In genomic region chr16:81445143-81445922, GRCh38 we compare ENCODE assay signal across 8 cellular contexts. TPM values are rescaled to one million over a fixed set of nuclear protein-coding genes. Genes with fewer than 3 reads are reported as not detected.
DNase-seq lines count a peak whose midpoint lies in the region; ATAC-seq, FAIRE-seq and TF ChIP-seq lines count a peak whose summit lies in the region.

No MANE protein-coding gene starts in this region.

- H3K9ac ChIP-seq in HepG2 (ENCODE audit: insufficient read depth, low read depth, low read length), result peak overlapping the region; percentile 92

- peak overlapping the region; percentile 89 for H3K27ac ChIP-seq in HepG2 (ENCODE audit: extremely low read length, insufficient read depth, low read length)

- WGBS in HepG2 (ENCODE audit: low lambda C conversion rate), result 1% methylated on average over 19 of the region's 62 CpGs

- POLR2A ChIA-PET in HepG2 (lab: Yijun Ruan, JAX), result interaction anchor here (0.5 to 4.8 kb wide), 11 partner anchors 12 to 157 kb away, joined by 3 to 61 read pairs (median 3); no protein-coding TSS in a partner anchor

- no peak for TF ChIP-seq EP300 in HepG2 (IDR thresholded peaks at IDR 0.05; ENCODE audit: low read depth in 2 of 2, low read length in 2 of 2)
- TF ChIP-seq EP300 in HepG2 (CRISPR knock-in tag; IDR thresholded peaks at IDR 0.05; ENCODE audit: borderline replicate concordance), result no peak; the same call in 1 of the 2 replicates

- peak overlapping the region; percentile 89 for H3K27ac Mint-ChIP-seq in T-helper 2 cell treated with Interferon-gamma antibody and Interleukin-4, amounts not matched to agents 5 μg/mL and 100 μg/mL, for 36 hours
- H3K27ac Mint-ChIP-seq in stimulated activated naive CD8-positive, alpha-beta T cell treated with anti-CD3 and anti-CD28 coated beads, Interleukin-15, amount 100 ng/mL, for 72 hours, result peak overlapping the region; percentile 46 to 88

- peak; percentile 21 for DNase-seq in activated CD4-positive, alpha-beta T cell treated with anti-CD3 and anti-CD28 coated beads for 1 hour
- no peak for DNase-seq in activated CD4-positive, alpha-beta T cell treated with anti-CD3 and anti-CD28 coated beads, Interleukin-2, amount 50 U/mL, for 4 hours
- DNase-seq in T-helper 2 cell treated with Interferon-gamma antibody and Interleukin-4, amounts not matched to agents 5 μg/mL and 100 μg/mL, for 36 hours (ENCODE audit: low spot score), result peak; percentile 32
- DNase-seq in cerebellum (ENCODE audit: low spot score), result peak; percentile 33
- no peak for DNase-seq in HepG2 (ENCODE audit: low spot score)
- DNase-seq in stimulated activated naive CD8-positive, alpha-beta T cell treated with anti-CD3 and anti-CD28 coated beads, Interleukin-15, amount 100 ng/mL, for 72 hours, result peak; percentile 58 to 66
- DNase-seq in HuH-7 (ENCODE audit: low spot score), result no peak

- no TSS peak for BruUV-seq in HepG2 (replicated peaks; lab: Mats Ljungman, UMichigan)

- peak overlapping the region; percentile 85 for H3K4me3 Mint-ChIP-seq in T-helper 2 cell treated with Interferon-gamma antibody and Interleukin-4, amounts not matched to agents 5 μg/mL and 100 μg/mL, for 36 hours
- H3K4me3 Mint-ChIP-seq in stimulated activated naive CD8-positive, alpha-beta T cell treated with anti-CD3 and anti-CD28 coated beads, Interleukin-15, amount 100 ng/mL, for 72 hours, result peak overlapping the region; percentile 82 to 91

- peak overlapping the region; percentile 92 to 99 (median 93) for H3K4me3 ChIP-seq in HepG2 (replicated peaks in 1 of 3; ENCODE audit: insufficient read depth in 1 of 3, low read depth in 2 of 3, low read length in 3 of 3)

- no peak overlapping the region for H2AFZ ChIP-seq in HepG2 (ENCODE audit: low read length)

- CTCF ChIA-PET in HepG2 (lab: Yijun Ruan, JAX; ENCODE audit: low intra/inter-chr PET ratio, low total read pairs), result no interaction called here

- H3K4me2 ChIP-seq in HepG2 (ENCODE audit: low read depth, low read length), result peak overlapping the region; percentile 97

- FAIRE-seq in HepG2 (lab: Jason Lieb, UNC), result no peak

- no peaks in the 10 kb centered on the region; a peak in 1 of 5 replicates for H3K36me3 ChIP-seq in HepG2 (replicated peaks in 1 of 2; ENCODE audit: control insufficient read depth in 1 of 2, insufficient read depth in 2 of 2, low read length in 2 of 2)

- H3K36me3 Mint-ChIP-seq in T-helper 2 cell treated with Interferon-gamma antibody and Interleukin-4, amounts not matched to agents 5 μg/mL and 100 μg/mL, for 36 hours (ENCODE audit: low read depth), result peaks cover 13% of the 10 kb centered on the region

- in situ Hi-C loops in HepG2 (cut with HindIII; ENCODE audit: extremely low pct_ligation_motif_present, low pct_unique_long_range_greater_than_20kb), result no loop called here

- peaks cover 54% of the 10 kb centered on the region for H3K4me1 ChIP-seq in HepG2 (ENCODE audit: insufficient read depth, low read length)

- TF ChIP-seq RAD21 in HepG2 (CRISPR knock-in tag; IDR thresholded peaks at IDR 0.05), result no peak

- ATAC-seq in HG03139 (IDR thresholded peaks at IDR 0.05; ENCODE audit: unreplicated experiment) (peak; percentile 21), HepG2 (peak; percentile 1; the same call in 1 of the 3 replicates)
- ATAC-seq in stimulated activated naive CD8-positive, alpha-beta T cell treated with anti-CD3 and anti-CD28 coated beads, Interleukin-15, amount 100 ng/mL, for 72 hours, result peak; percentile 64

- H3K79me2 ChIP-seq in HepG2 (ENCODE audit: insufficient read depth, low read length), result peaks cover 52% of the 10 kb centered on the region

- TF ChIP-seq POLR2A in HepG2 (IDR thresholded peaks at IDR 0.05; ENCODE audit: insufficient read depth in 1 of 2, low read depth in 2 of 2, low read length in 2 of 2), result peak in 1 of 2 experiments; percentile 51; a peak in 2 of 4 replicates

- H3K4me1 Mint-ChIP-seq in T-helper 2 cell treated with Interferon-gamma antibody and Interleukin-4, amounts not matched to agents 5 μg/mL and 100 μg/mL, for 36 hours (ENCODE audit: low read depth), result peaks cover 52% of the 10 kb centered on the region
- peaks cover 56% of the 10 kb centered on the region for H3K4me1 Mint-ChIP-seq in stimulated activated naive CD8-positive, alpha-beta T cell treated with anti-CD3 and anti-CD28 coated beads, Interleukin-15, amount 100 ng/mL, for 72 hours

- no peaks in the 10 kb centered on the region for H3K9me3 Mint-ChIP-seq in T-helper 2 cell treated with Interferon-gamma antibody and Interleukin-4, amounts not matched to agents 5 μg/mL and 100 μg/mL, for 36 hours
- no peaks in the 10 kb centered on the region for H3K9me3 Mint-ChIP-seq in stimulated activated naive CD8-positive, alpha-beta T cell treated with anti-CD3 and anti-CD28 coated beads, Interleukin-15, amount 100 ng/mL, for 72 hours

- peak; percentile 43 for TF ChIP-seq CTCF in HepG2 (CRISPR knock-in tag; IDR thresholded peaks at IDR 0.05)

- H4K20me1 ChIP-seq in HepG2 (ENCODE audit: insufficient read depth, low read length), result peaks cover 4% of the 10 kb centered on the region; the same call in 1 of the 2 replicates

- peaks cover 33% of the 10 kb centered on the region for H3K27me3 Mint-ChIP-seq in T-helper 2 cell treated with Interferon-gamma antibody and Interleukin-4, amounts not matched to agents 5 μg/mL and 100 μg/mL, for 36 hours (ENCODE audit: low read depth)
- peaks cover 12% of the 10 kb centered on the region for H3K27me3 Mint-ChIP-seq in stimulated activated naive CD8-positive, alpha-beta T cell treated with anti-CD3 and anti-CD28 coated beads, Interleukin-15, amount 100 ng/mL, for 72 hours

- no peaks in the 10 kb centered on the region for H3K9me3 ChIP-seq in HepG2 (ENCODE audit: low read length)

- intact Hi-C loops in HepG2 (cut with micrococcal nuclease; ENCODE audit: unreplicated experiment), result no loop called here

- peaks cover 2 to 19% of the 10 kb centered on the region in 2 experiments; a peak in 3 of 5 replicates for H3K27me3 ChIP-seq in HepG2 (ENCODE audit: control insufficient read depth in 1 of 2, insufficient read depth in 2 of 2, low read length in 2 of 2)

TF ChIP-seq in HepG2, 621 proteins besides CTCF, POLR2A, EP300 and RAD21 (continues in another document):
- no peak for TF ChIP-seq U2AF2 (IDR thresholded peaks at IDR 0.05; ENCODE audit: low read depth, low read length)

RNA-seq across cellular contexts. Expression of gene CMIP, which starts 0.7 kb away (rescaled TPM):
- total RNA-seq in cerebellum (44.4 TPM), HepG2 (2016; rRNA removed; fragmentation: Illumina TruSeq; extraction: Trizol) (10.9 and 21.7 TPM in 2 replicates)
- total RNA-seq in HepG2 (2016; cell fraction: cytosol; rRNA removed; fragmentation: Illumina TruSeq; extraction: Trizol; ENCODE audit: low read depth), result 3.5 and 4.6 TPM in 2 replicates
- 11.5 and 15.7 TPM in 2 replicates for total RNA-seq in HepG2 (2016; cell fraction: insoluble cytoplasmic fraction; rRNA removed; fragmentation: Illumina TruSeq; extraction: Trizol)
- 13.0 and 15.9 TPM in 2 replicates for total RNA-seq in HepG2 (2016; cell fraction: membrane; rRNA removed; fragmentation: Illumina TruSeq; extraction: Trizol)
- total RNA-seq in HepG2 (2016; cell fraction: nucleus; rRNA removed; fragmentation: Illumina TruSeq; extraction: Trizol), result 23.3 and 29.3 TPM in 2 replicates
- polyA plus RNA-seq in HepG2 (2011; rRNA removed), result 18.1 and 22.0 TPM in 2 replicates
- 17.3 and 20.7 TPM in 2 replicates for polyA plus RNA-seq in HepG2 (2011; cell fraction: cytosol; rRNA removed)
- polyA plus RNA-seq in HepG2 (2011; cell fraction: nucleus; rRNA removed), result 77.4 and 83.2 TPM in 2 replicates
- 74.4 and 83.5 TPM in 2 replicates for polyA plus RNA-seq in HepG2 (2012)
- polyA plus RNA-seq in HepG2 (2016; cell fraction: cytosol; fragmentation: Illumina TruSeq; extraction: Trizol; ENCODE audit: low read depth), result 3.4 and 3.8 TPM in 2 replicates
- 29.7 and 48.6 TPM in 2 replicates for polyA plus RNA-seq in HepG2 (2016; cell fraction: insoluble cytoplasmic fraction; fragmentation: Illumina TruSeq; extraction: Trizol; ENCODE audit: low read depth)
- 14.8 and 16.9 TPM in 2 replicates for polyA plus RNA-seq in HepG2 (2016; cell fraction: membrane; fragmentation: Illumina TruSeq; extraction: Trizol; ENCODE audit: low read depth)
- 51.1 and 51.2 TPM in 2 replicates for polyA plus RNA-seq in HepG2 (2016; cell fraction: nucleus; fragmentation: Illumina TruSeq; extraction: Trizol; ENCODE audit: insufficient read depth, low read depth)
- 16.6 and 71.5 TPM in 2 replicates for polyA minus RNA-seq in HepG2 (2011; rRNA and poly(A)+ RNA removed; ENCODE audit: low replicate concordance)
- polyA minus RNA-seq in HepG2 (2011; cell fraction: cytosol; rRNA and poly(A)+ RNA removed), result 60.8 and 68.8 TPM in 2 replicates
- polyA minus RNA-seq in HepG2 (2011; cell fraction: nucleus; rRNA and poly(A)+ RNA removed), result 61.9 and 63.1 TPM in 2 replicates

Comparison
In these comparisons a context has a peak if more than half of its experiments do, and no peak if none do; other contexts are left out.
1. DNase-seq: peak in activated CD4-positive, alpha-beta T cell treated with anti-CD3 and anti-CD28 coated beads for 1 hour (single experiment), T-helper 2 cell treated with Interferon-gamma antibody and Interleukin-4, amounts not matched to agents 5 μg/mL and 100 μg/mL, for 36 hours (single experiment), cerebellum (single experiment) and stimulated activated naive CD8-positive, alpha-beta T cell treated with anti-CD3 and anti-CD28 coated beads, Interleukin-15, amount 100 ng/mL, for 72 hours (2 of 2); none in activated CD4-positive, alpha-beta T cell treated with anti-CD3 and anti-CD28 coated beads, Interleukin-2, amount 50 U/mL, for 4 hours (0 of 2), HepG2 (single experiment) and HuH-7 (single experiment).
2. ATAC-seq: peak in every context shown above with its lines; median percentile 64 in stimulated activated naive CD8-positive, alpha-beta T cell treated with anti-CD3 and anti-CD28 coated beads, Interleukin-15, amount 100 ng/mL, for 72 hours; 21 in HG03139; 1 in HepG2.